Comparison of ENCODE assay signal across 14 cellular contexts in the genomic region with DNA sequence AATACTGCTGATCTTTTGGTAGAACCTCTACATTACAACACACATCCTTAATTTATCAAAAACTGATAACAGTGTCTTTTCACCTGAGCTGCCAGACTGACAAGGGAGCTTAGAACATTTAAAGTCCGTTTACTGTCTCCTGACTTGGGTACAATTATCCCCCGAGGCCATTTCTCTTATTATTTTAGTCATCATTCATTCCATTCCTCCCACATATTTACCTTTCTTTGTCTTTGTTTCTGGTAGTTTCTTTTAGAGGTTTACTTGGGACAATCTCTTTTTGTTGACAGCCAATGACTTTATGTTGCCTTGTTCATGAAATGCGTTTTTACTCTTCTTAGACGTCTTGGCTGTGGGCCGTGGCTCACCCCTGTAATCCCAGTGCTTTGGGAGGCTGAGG.
"Had no signal": no experiment of that assay in that cellular context is flagged by ENCODE, and none has a peak within 500 bp of the region (broad histone marks: within the 10 kb centered on the region; RNA-seq: fewer than 3 reads in every experiment).

No MANE protein-coding gene starts in this region.

- H3K4me3 Mint-ChIP-seq: memory B cell; nephron; stimulated activated naive CD8-positive, alpha-beta T cell treated with anti-CD3 and anti-CD28 coated beads, Interleukin-15, amount 100 ng/mL, for 72 hours had no signal

- H3K36me3 Mint-ChIP-seq: activated naive CD4-positive, alpha-beta T cell treated with anti-CD3 and anti-CD28 coated beads, Interleukin-2, amount 50 U/mL, for 72 hours had no signal

- DNase-seq: activated effector memory CD4-positive, alpha-beta T cell treated with Interleukin-2 at 50 U/mL for 16 hours; activated T-cell treated with anti-CD3 and anti-CD28 coated beads, Interleukin-2, amount 50 U/mL, for 1 hour; foreskin fibroblast; head of caudate nucleus; stimulated activated CD4-positive, alpha-beta T cell treated with anti-CD3 and anti-CD28 coated beads, Interleukin-4, amount 100 ng/mL, for 4 hours; stimulated activated naive CD8-positive, alpha-beta T cell treated with anti-CD3 and anti-CD28 coated beads, Interleukin-15, amount 100 ng/mL, for 72 hours; T-helper 2 cell; testis had no signal

- H3K4me1 Mint-ChIP-seq: nephron; stimulated activated naive CD8-positive, alpha-beta T cell treated with anti-CD3 and anti-CD28 coated beads, Interleukin-15, amount 100 ng/mL, for 72 hours had no signal

- H3K27me3 Mint-ChIP-seq: memory B cell; stimulated activated naive CD8-positive, alpha-beta T cell treated with anti-CD3 and anti-CD28 coated beads, Interleukin-15, amount 100 ng/mL, for 72 hours had no signal

- H3K4me3 ChIP-seq: esophagus muscularis mucosa, left lung, testis had no signal

- FAIRE-seq: islet of Langerhans had no signal

- ATAC-seq: activated naive CD4-positive, alpha-beta T cell treated with anti-CD3 and anti-CD28 coated beads, Interleukin-2, amount 50 U/mL, for 72 hours; left lung; stimulated activated naive CD8-positive, alpha-beta T cell treated with anti-CD3 and anti-CD28 coated beads, Interleukin-15, amount 100 ng/mL, for 72 hours had no signal

- H3K4me1 ChIP-seq: esophagus muscularis mucosa, left lung, testis had no signal

- H3K27me3 ChIP-seq: esophagus muscularis mucosa, left lung, testis had no signal

- H3K9me3 ChIP-seq: esophagus muscularis mucosa, left lung, testis had no signal

- H3K27ac Mint-ChIP-seq: activated naive CD4-positive, alpha-beta T cell treated with anti-CD3 and anti-CD28 coated beads, Interleukin-2, amount 50 U/mL, for 72 hours; memory B cell; nephron had no signal

- H3K9me3 Mint-ChIP-seq: activated naive CD4-positive, alpha-beta T cell treated with anti-CD3 and anti-CD28 coated beads, Interleukin-2, amount 50 U/mL, for 72 hours; memory B cell; nephron; stimulated activated naive CD8-positive, alpha-beta T cell treated with anti-CD3 and anti-CD28 coated beads, Interleukin-15, amount 100 ng/mL, for 72 hours had no signal

- H3K27ac ChIP-seq: esophagus muscularis mucosa, left lung, testis had no signal
